9 cellular contexts compared by ENCODE assay signal in genomic region chr1:226643167-226643566, GRCh38.
DNase-seq lines count a peak whose midpoint lies in the region; ATAC-seq and TF ChIP-seq lines count a peak whose summit lies in the region.
"Had no signal": no experiment of that assay in that cellular context is flagged by ENCODE, and none has a peak within 500 bp of the region (broad histone marks: within the 10 kb centered on the region; RNA-seq: fewer than 3 reads in every experiment).

No MANE protein-coding gene starts in this region.

- intact Hi-C loops in OCI-LY7 (cut with micrococcal nuclease; ENCODE audit: unreplicated experiment), result no loop called here
- intact Hi-C loops in ascending aorta (cut with DNase I), result no loop called here

- TF ChIP-seq CTCF in OCI-LY7 (conservative IDR thresholded peaks at IDR 0.05; ENCODE audit: low read length) (no peak), ascending aorta (IDR thresholded peaks at IDR 0.05) (no peak)

- H3K9me3 ChIP-seq in OCI-LY7 (ENCODE audit: low read length) (no peaks in the 10 kb centered on the region), ascending aorta (no peaks in the 10 kb centered on the region)

- H3K27ac ChIP-seq in OCI-LY7 (ENCODE audit: low read depth, low read length, poor library complexity, severe bottlenecking) (peak overlapping the region; percentile 62), ascending aorta (no peak overlapping the region)
- H3K27ac ChIP-seq: SK-N-MC had no signal

- peak overlapping the region; percentile 20; the same call in 1 of the 2 replicates for H2AFZ ChIP-seq in OCI-LY7 (ENCODE audit: low read length)

- H3K9me2 ChIP-seq in OCI-LY7 (ENCODE audit: insufficient read depth, low read length), result no peaks in the 10 kb centered on the region

- POLR2A ChIA-PET in OCI-LY7 (lab: Charles Lee), result interaction anchor here (0.6 to 1.5 kb wide), 3 partner anchors 10 to 183 kb away, joined by 3 to 4 read pairs (median 3); no protein-coding TSS in a partner anchor

- CTCF ChIA-PET in OCI-LY7 (lab: Charles Lee; ENCODE audit: unreplicated experiment), result interaction anchor here (1.4 kb wide), 1 partner anchor 44 kb away, joined by 4 read pairs; no protein-coding TSS in a partner anchor

- no peaks in the 10 kb centered on the region for H4K20me1 ChIP-seq in OCI-LY7 (ENCODE audit: insufficient read depth, low read length)

- no peaks in the 10 kb centered on the region for H3K27me3 ChIP-seq in ascending aorta

- peaks cover 84% of the 10 kb centered on the region for H3K36me3 ChIP-seq in OCI-LY7 (ENCODE audit: insufficient read depth, low read length)
- H3K36me3 ChIP-seq in ascending aorta, result peaks cover 35 to 43% of the 10 kb centered on the region in 2 donors

- no peaks in the 10 kb centered on the region for H3K79me2 ChIP-seq in OCI-LY7 (ENCODE audit: insufficient read depth, low read depth, low read length)

- peaks cover 39% of the 10 kb centered on the region for H3K4me1 ChIP-seq in OCI-LY7 (ENCODE audit: insufficient read depth, low read length, poor library complexity, severe bottlenecking)
- H3K4me1 ChIP-seq in ascending aorta, result no peaks in the 10 kb centered on the region

- H3K4me3 ChIP-seq in OCI-LY7 (ENCODE audit: low read depth, low read length, poor library complexity, severe bottlenecking) (peak overlapping the region; percentile 6), ascending aorta (no peak overlapping the region)
- H3K4me3 ChIP-seq: SK-N-MC had no signal

- peak; percentile 46 for DNase-seq in OCI-LY7 (ENCODE audit: low spot score)
- peak; percentile 89 for DNase-seq in activated effector memory CD4-positive, alpha-beta T cell treated with anti-CD3 and anti-CD28 coated beads, Interleukin-2, amount 50 U/mL, for 16 hours
- peak; percentile 50 for DNase-seq in left kidney (ENCODE audit: low read depth, low spot score)
- peak; percentile 75 for DNase-seq in stimulated activated CD8-positive, alpha-beta memory T cell treated with anti-CD3 and anti-CD28 coated beads, Interleukin-4, amount 100 ng/mL, for 48 hours
- DNase-seq in NCI-H187 (lab: John Stamatoyannopoulos, UW), result no peak
- no peak for DNase-seq in ascending aorta (ENCODE audit: low spot score in 2 of 2)

- ATAC-seq in GM18517 (IDR thresholded peaks at IDR 0.05; ENCODE audit: unreplicated experiment) (peak; percentile 69), HG02852 (IDR thresholded peaks at IDR 0.05; ENCODE audit: unreplicated experiment) (peak; percentile 67)

- no TSS peak for BruUV-seq in OCI-LY7 (replicated peaks; lab: Mats Ljungman, UMichigan)

- H3K4me2 ChIP-seq in OCI-LY7 (ENCODE audit: low read length), result peak overlapping the region; percentile 59

Comparison
In these comparisons a context has a peak if more than half of its experiments do, and no peak if none do; other contexts are left out.
1. DNase-seq: peak in OCI-LY7 (single experiment), activated effector memory CD4-positive, alpha-beta T cell treated with anti-CD3 and anti-CD28 coated beads, Interleukin-2, amount 50 U/mL, for 16 hours (single experiment), left kidney (single experiment) and stimulated activated CD8-positive, alpha-beta memory T cell treated with anti-CD3 and anti-CD28 coated beads, Interleukin-4, amount 100 ng/mL, for 48 hours (single experiment); none in NCI-H187 (0 of 2) and ascending aorta (0 of 2).